In the genomic region with DNA sequence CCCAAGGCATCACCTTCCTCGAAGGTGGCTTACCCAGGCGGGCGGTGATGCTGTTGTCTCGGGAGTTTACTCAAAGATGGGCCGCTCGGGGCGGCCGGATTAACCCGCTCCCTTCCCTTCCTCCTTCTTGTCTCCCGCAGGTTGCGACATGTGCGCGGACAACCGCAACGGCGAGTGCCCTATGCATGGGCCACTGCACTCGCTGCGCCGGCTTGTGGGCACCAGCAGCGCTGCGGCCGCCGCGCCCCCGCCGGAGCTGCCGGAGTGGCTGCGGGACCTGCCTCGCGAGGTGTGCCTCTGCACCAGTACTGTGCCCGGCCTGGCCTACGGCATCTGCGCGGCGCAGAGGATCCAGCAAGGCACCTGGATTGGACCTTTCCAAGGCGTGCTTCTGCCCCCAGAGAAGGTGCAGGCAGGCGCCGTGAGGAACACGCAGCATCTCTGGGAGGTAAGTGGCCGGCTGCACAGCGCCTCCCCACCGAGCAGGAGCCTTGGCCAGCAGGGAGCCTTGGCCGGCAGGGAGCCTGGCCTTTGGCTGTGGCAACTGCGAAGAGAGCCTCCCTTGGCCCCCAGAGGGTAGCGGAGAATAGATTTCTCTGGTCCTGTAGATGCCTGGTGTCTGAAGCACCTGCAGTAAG, we compare ENCODE assay signal across 9 cellular contexts. TPM values are rescaled to one million over a fixed set of nuclear protein-coding genes. Genes with fewer than 3 reads are reported as not detected.
DNase-seq lines count a peak whose midpoint lies in the region; ATAC-seq and TF ChIP-seq lines count a peak whose summit lies in the region.
"Had no signal": no experiment of that assay in that cellular context is flagged by ENCODE, and none has a peak within 500 bp of the region (broad histone marks: within the 10 kb centered on the region; RNA-seq: fewer than 3 reads in every experiment).

No MANE protein-coding gene starts in this region.

- TF ChIP-seq CTCF in heart right ventricle (IDR thresholded peaks at IDR 0.05) (peak in 3 of 9 donors; percentile 17 to 31 (median 31)), progenitor cell of endocrine pancreas (IDR thresholded peaks at IDR 0.05; ENCODE audit: unreplicated experiment) (peak; percentile 49)

- peaks cover 0 to 20% (median 14%) of the 10 kb centered on the region in 9 donors for H3K4me1 ChIP-seq in heart right ventricle

- no peak overlapping the region for H3K27ac Mint-ChIP-seq in progenitor cell of endocrine pancreas

- no peaks in the 10 kb centered on the region for H3K9me3 ChIP-seq in heart right ventricle

- intact Hi-C loops in heart right ventricle (cut with DNase I): no loop called here

- DNase-seq in SW480 (ENCODE audit: low spot score): peak; percentile 10
- DNase-seq in heart right ventricle: peak in 1 of 2 donors; percentile 17
- DNase-seq in progenitor cell of endocrine pancreas (ENCODE audit: low spot score, unreplicated experiment): peak; percentile 56
- no peak for DNase-seq in Kasumi-1 (lab: John Stamatoyannopoulos, UW)
- no peak for DNase-seq in activated CD4-positive, alpha-beta T cell treated with anti-CD3 and anti-CD28 coated beads, Interleukin-2, amount 50 U/mL, for 1 hour
- DNase-seq: activated gamma-delta T cell treated with Interleukin-2 at 50 U/mL for 16 hours had no signal

- peak overlapping the region in 9 of 10 donors; percentile 6 to 42 (median 21) for H3K4me3 ChIP-seq in heart right ventricle

- no peaks in the 10 kb centered on the region for H3K36me3 ChIP-seq in heart right ventricle

- H3K36me3 Mint-ChIP-seq in progenitor cell of endocrine pancreas (ENCODE audit: insufficient read depth): no peaks in the 10 kb centered on the region

- no peak overlapping the region for H3K27ac ChIP-seq in heart right ventricle

- no peaks in the 10 kb centered on the region for H3K9me3 Mint-ChIP-seq in progenitor cell of endocrine pancreas (ENCODE audit: low read depth)

- peak; percentile 44 for ATAC-seq in GM18511 (IDR thresholded peaks at IDR 0.05; ENCODE audit: unreplicated experiment)
- peak in 5 of 8 donors; percentile 55 to 74 (median 59) for ATAC-seq in heart right ventricle
- ATAC-seq in HG03097 (IDR thresholded peaks at IDR 0.05; ENCODE audit: low FRiP score, unreplicated experiment): no peak
- no peak for ATAC-seq in GM18520 (IDR thresholded peaks at IDR 0.05; ENCODE audit: unreplicated experiment)

- H3K27me3 Mint-ChIP-seq in progenitor cell of endocrine pancreas: peaks cover 82% of the 10 kb centered on the region

- no peak overlapping the region for H3K4me3 Mint-ChIP-seq in progenitor cell of endocrine pancreas (ENCODE audit: low read depth)

- peaks cover 14 to 86% (median 74%) of the 10 kb centered on the region in 7 donors for H3K27me3 ChIP-seq in heart right ventricle

- peaks cover 8% of the 10 kb centered on the region for H3K4me1 Mint-ChIP-seq in progenitor cell of endocrine pancreas (ENCODE audit: low read depth)

- WGBS in heart right ventricle, 2 donors: 16 to 19% methylated on average over 45 of the region's 45 CpGs

RNA-seq across cellular contexts. Expression of gene PRDM6, which starts 10.6 kb away (rescaled TPM):
- total RNA-seq in heart right ventricle (1 to 10 TPM in 1 of 10 donors, under 1 TPM in 9; 0.08 to 1.0 (median 0.65) TPM), progenitor cell of endocrine pancreas (0.50 and 1.2 TPM in 2 replicates)
- polyA plus RNA-seq in heart right ventricle: under 1 TPM; 0.26 to 0.73 TPM

Comparison
In these comparisons a context has a peak if more than half of its experiments do, and no peak if none do; other contexts are left out.
1. ATAC-seq: peak in GM18511 (single experiment) and heart right ventricle (5 of 8); none in HG03097 (single experiment) and GM18520 (single experiment).
2. DNase-seq: peak in SW480 (single experiment) and progenitor cell of endocrine pancreas (single experiment); none in Kasumi-1 (0 of 2) and activated CD4-positive, alpha-beta T cell treated with anti-CD3 and anti-CD28 coated beads, Interleukin-2, amount 50 U/mL, for 1 hour (single experiment).